ENCODE assay signal across 8 cellular contexts in the genomic region with DNA sequence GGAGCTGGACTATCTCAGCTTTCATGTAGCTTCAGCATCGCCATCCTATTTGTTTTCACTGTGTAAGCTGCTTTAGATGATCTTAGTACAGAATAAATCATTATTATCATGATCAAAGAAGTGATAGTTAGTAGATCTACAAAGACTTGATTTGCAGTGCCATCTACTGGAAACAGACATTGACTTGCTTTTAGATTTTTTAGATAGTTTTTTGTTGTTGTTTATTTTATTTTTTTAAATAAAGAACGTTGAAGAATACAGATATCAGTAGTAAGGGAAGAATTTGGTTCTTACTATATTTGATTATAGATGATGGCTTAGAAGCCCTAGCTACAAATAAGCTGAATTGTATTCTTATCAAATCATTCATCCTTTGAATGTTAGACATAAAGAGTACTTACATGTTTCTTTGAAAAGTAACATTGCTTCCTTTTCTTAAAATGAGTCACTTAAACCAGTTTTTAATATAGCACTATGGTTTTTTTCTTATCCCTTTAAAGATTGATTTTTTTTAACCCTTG. TPM values are rescaled to one million over a fixed set of nuclear protein-coding genes. Genes with fewer than 3 reads are reported as not detected.
DNase-seq lines count a peak whose midpoint lies in the region; ATAC-seq, FAIRE-seq and TF ChIP-seq lines count a peak whose summit lies in the region.

No MANE protein-coding gene starts in this region.

- no peak overlapping the region for H3K4me3 Mint-ChIP-seq in naive thymus-derived CD4-positive, alpha-beta T cell

- H3K4me1 ChIP-seq in naive thymus-derived CD4-positive, alpha-beta T cell (ENCODE audit: control insufficient read depth in 2 of 2, insufficient read depth in 2 of 2, low read length in 2 of 2): peaks cover 5 to 10% of the 10 kb centered on the region in 2 donors

- peak; percentile 69 for ATAC-seq in naive thymus-derived CD4-positive, alpha-beta T cell
- no peak for ATAC-seq in HG03469 (IDR thresholded peaks at IDR 0.05; ENCODE audit: unreplicated experiment)

- CTCF ChIA-PET in naive thymus-derived CD4-positive, alpha-beta T cell (lab: Charles Lee): interaction anchor here (0.6 to 6.2 kb wide), 10 partner anchors 34 to 501 kb away, joined by 3 to 77 read pairs (median 5); no protein-coding TSS in a partner anchor

- H3K36me3 Mint-ChIP-seq in naive thymus-derived CD4-positive, alpha-beta T cell: peaks cover 0 to 4% (median 0%) of the 10 kb centered on the region in 5 donors

- DNase-seq in Caki2 (ENCODE audit: low read depth) (peak; percentile 38), bronchial epithelial cell (ENCODE audit: low read depth) (peak; percentile 60), NCI-H510A treated with DMSO at 0.1 percent for 48 hours (lab: John Stamatoyannopoulos, UW) (no peak), posterior cingulate gyrus (no peak), NCI-H146 treated with DMSO at 0.1 percent for 48 hours (lab: John Stamatoyannopoulos, UW; ENCODE audit: unreplicated experiment) (no peak)
- DNase-seq in Jurkat, Clone E6-1 (ENCODE audit: low read depth, low spot score): peak; percentile 68
- DNase-seq in naive thymus-derived CD4-positive, alpha-beta T cell: peak in 7 of 9 donors; percentile 36 to 62 (median 46)

- peak; percentile 25 for TF ChIP-seq CTCF in bronchial epithelial cell (IDR thresholded peaks at IDR 0.05; ENCODE audit: insufficient read depth, low read length, severe bottlenecking)

- H3K4me3 ChIP-seq in Jurkat, Clone E6-1 (ENCODE audit: low read length): no peak overlapping the region
- no peak overlapping the region for H3K4me3 ChIP-seq in bronchial epithelial cell (ENCODE audit: low read depth, low read length)
- H3K4me3 ChIP-seq in naive thymus-derived CD4-positive, alpha-beta T cell (ENCODE audit: low read length): no peak overlapping the region

- H3K4me1 Mint-ChIP-seq in naive thymus-derived CD4-positive, alpha-beta T cell: peaks cover 8 to 35% (median 25%) of the 10 kb centered on the region in 7 donors

- intact Hi-C loops in naive thymus-derived CD4-positive, alpha-beta T cell (cut with micrococcal nuclease): loop anchor here (1.0 to 10.0 kb wide), 11 partner anchors 157 to 1885 kb away; no protein-coding TSS in a partner anchor
- intact Hi-C loops in posterior cingulate gyrus (cut with DNase I): loop anchor here (1.0 to 5.0 kb wide), 3 partner anchors 295 to 1000 kb away; no protein-coding TSS in a partner anchor

- peaks cover 0 to 33% (median 0%) of the 10 kb centered on the region in 5 donors for H3K27me3 Mint-ChIP-seq in naive thymus-derived CD4-positive, alpha-beta T cell

- FAIRE-seq in bronchial epithelial cell (lab: Jason Lieb, UNC): no peak

- no peak overlapping the region for H3K27ac ChIP-seq in naive thymus-derived CD4-positive, alpha-beta T cell (ENCODE audit: low read depth, low read length)

- H3K9me3 ChIP-seq in naive thymus-derived CD4-positive, alpha-beta T cell (ENCODE audit: control insufficient read depth in 2 of 3, low read length in 3 of 3): no peaks in the 10 kb centered on the region

- peaks cover 0 to 3% (median 0%) of the 10 kb centered on the region in 11 donors for H3K9me3 Mint-ChIP-seq in naive thymus-derived CD4-positive, alpha-beta T cell

- POLR2A ChIA-PET in naive thymus-derived CD4-positive, alpha-beta T cell (lab: Charles Lee): interaction anchor here (0.5 to 0.7 kb wide), 2 partner anchors 75 to 121 kb away, joined by 3 to 4 read pairs; no protein-coding TSS in a partner anchor

- in situ Hi-C loops in Caki2 (cut with HindIII; ENCODE audit: low pct_unique_long_range_greater_than_20kb, low sequenced_read_pairs): no loop called here

- peaks cover 16% of the 10 kb centered on the region for H3K27me3 ChIP-seq in bronchial epithelial cell (ENCODE audit: control insufficient read depth, insufficient read depth, low read length)
- H3K27me3 ChIP-seq in naive thymus-derived CD4-positive, alpha-beta T cell (ENCODE audit: control insufficient read depth in 2 of 2, insufficient read depth in 2 of 2, low read length in 2 of 2): no peaks in the 10 kb centered on the region

- peak overlapping the region in 3 of 9 donors; percentile 27 to 79 (median 29) for H3K27ac Mint-ChIP-seq in naive thymus-derived CD4-positive, alpha-beta T cell

- H3K36me3 ChIP-seq in bronchial epithelial cell (ENCODE audit: control insufficient read depth, insufficient read depth, low read length): no peaks in the 10 kb centered on the region
- H3K36me3 ChIP-seq in naive thymus-derived CD4-positive, alpha-beta T cell (ENCODE audit: control insufficient read depth in 2 of 3, insufficient read depth in 3 of 3, low read length in 3 of 3): no peaks in the 10 kb centered on the region

RNA-seq across cellular contexts. Expression of gene SFMBT2, which starts 6.3 kb away (rescaled TPM):
- total RNA-seq in Caki2 (2014; rRNA removed; shearing (Covaris generic); ENCODE audit: low replicate concordance): 0.24 and 8.1 TPM in 2 replicates
- 11.8 TPM for polyA plus RNA-seq in Jurkat, Clone E6-1 (2012; ENCODE audit: insufficient read depth, insufficient read length)
- total RNA-seq in bronchial epithelial cell: under 0.01 TPM in 2 replicates
- 10 to 100 TPM; 38.6 to 50.9 (median 40.9) TPM for total RNA-seq in naive thymus-derived CD4-positive, alpha-beta T cell
- polyA plus RNA-seq in naive thymus-derived CD4-positive, alpha-beta T cell: 1 to 10 TPM; 7.4 to 8.1 TPM

Comparison
In these comparisons a context has a peak if more than half of its experiments do, and no peak if none do; other contexts are left out.
1. DNase-seq: peak in Caki2 (single experiment), Jurkat, Clone E6-1 (single experiment), bronchial epithelial cell (single experiment) and naive thymus-derived CD4-positive, alpha-beta T cell (7 of 9); none in NCI-H510A treated with DMSO at 0.1 percent for 48 hours (single experiment), posterior cingulate gyrus (0 of 10) and NCI-H146 treated with DMSO at 0.1 percent for 48 hours (single experiment).